In genomic region chr17:60435244-60436170, GRCh38 we compare ENCODE assay signal across 8 cellular contexts. TPM values are rescaled to one million over a fixed set of nuclear protein-coding genes. Genes with fewer than 3 reads are reported as not detected.
A peak's percentile ranks its signal among the peaks of the same experiment; 100 is the strongest.
DNase-seq lines count a peak whose midpoint lies in the region; ATAC-seq, FAIRE-seq and TF ChIP-seq lines count a peak whose summit lies in the region.

No MANE protein-coding gene starts in this region.

- TF ChIP-seq POLR2A in H54 (IDR thresholded peaks at IDR 0.05; ENCODE audit: low read depth, low read length), result no peak

- H3K79me2 ChIP-seq in keratinocyte (ENCODE audit: control insufficient read depth, insufficient read depth, low read length), result no peaks in the 10 kb centered on the region

- TF ChIP-seq CTCF in AG09309 (IDR thresholded peaks at IDR 0.05; ENCODE audit: control insufficient read depth, insufficient read depth, low read depth, low read length, missing control alignments), result peak; percentile 88
- peak; percentile 91 for TF ChIP-seq CTCF in WERI-Rb-1 (IDR thresholded peaks at IDR 0.05; ENCODE audit: low read depth, low read length)
- peak; percentile 85 to 93 (median 88) for TF ChIP-seq CTCF in keratinocyte (optimal IDR thresholded peaks at IDR 0.05 in 1 of 3, IDR thresholded peaks at IDR 0.05 in 1 of 3, conservative IDR thresholded peaks at IDR 0.05 in 1 of 3; ENCODE audit: extremely low read depth in 1 of 3, insufficient read depth in 2 of 3, low read length in 3 of 3)

- H3K9me3 ChIP-seq in WERI-Rb-1 (ENCODE audit: severe bottlenecking) (peaks cover 13% of the 10 kb centered on the region), keratinocyte (ENCODE audit: control insufficient read depth, low read depth, low read length) (peaks cover 3% of the 10 kb centered on the region)

- H3K4me2 ChIP-seq in keratinocyte (ENCODE audit: control insufficient read depth, extremely low read depth, insufficient read depth, low read depth, low read length), result peak overlapping the region; percentile 59

- dilution Hi-C loops in keratinocyte (cut with MboI; ENCODE audit: extremely low pct_ligation_motif_present, low sequenced_read_pairs), result no loop called here

- no peak overlapping the region for H3K4me3 Mint-ChIP-seq in central memory CD8-positive, alpha-beta T cell

- H3K4me1 Mint-ChIP-seq in central memory CD8-positive, alpha-beta T cell, result peaks cover 6% of the 10 kb centered on the region

- peak overlapping the region; percentile 52 for H2AFZ ChIP-seq in keratinocyte (ENCODE audit: control insufficient read depth, low read length)

- H3K27ac ChIP-seq in WERI-Rb-1 (no peak overlapping the region), keratinocyte (ENCODE audit: control insufficient read depth, insufficient read depth, low read length) (no peak overlapping the region)

- H3K9me1 ChIP-seq in keratinocyte (ENCODE audit: control insufficient read depth, extremely low read depth, insufficient read depth, low read length), result no peaks in the 10 kb centered on the region

- H3K4me3 ChIP-seq in AG09309 (ENCODE audit: control insufficient read depth, low read depth, low read length) (no peak overlapping the region; the same call in 1 of the 2 replicates), WERI-Rb-1 (ENCODE audit: low read depth, low read length) (no peak overlapping the region), keratinocyte (ENCODE audit: control insufficient read depth in 2 of 3, extremely low read depth in 1 of 3, insufficient read depth in 2 of 3, low read depth in 1 of 3, low read length in 3 of 3) (no peak overlapping the region)

- no peaks in the 10 kb centered on the region for H4K20me1 ChIP-seq in keratinocyte (ENCODE audit: control insufficient read depth, extremely low read depth, insufficient read depth, low read length)

- H3K9ac ChIP-seq in keratinocyte (ENCODE audit: control insufficient read depth, extremely low read depth, insufficient read depth, low read length), result no peak overlapping the region

- H3K36me3 ChIP-seq in WERI-Rb-1 (no peaks in the 10 kb centered on the region), keratinocyte (ENCODE audit: control insufficient read depth in 2 of 2, extremely low read depth in 1 of 2, insufficient read depth in 2 of 2, low read length in 2 of 2) (no peaks in the 10 kb centered on the region)

- H3K36me3 Mint-ChIP-seq in central memory CD8-positive, alpha-beta T cell (ENCODE audit: insufficient read depth), result peaks cover 2% of the 10 kb centered on the region

- FAIRE-seq in H54 (lab: Jason Lieb, UNC) (peak; percentile 85), keratinocyte (lab: Jason Lieb, UNC) (peak; percentile 87)

- peaks cover 8% of the 10 kb centered on the region for H3K4me1 ChIP-seq in keratinocyte (ENCODE audit: control insufficient read depth, extremely low read depth, insufficient read depth, low read length)

- no peak overlapping the region for H3K27ac Mint-ChIP-seq in central memory CD8-positive, alpha-beta T cell (ENCODE audit: low read depth)

- no peak for ATAC-seq in central memory CD8-positive, alpha-beta T cell (replicated peaks; ENCODE audit: extremely low read depth, poor library complexity, severe bottlenecking)
- no peak for ATAC-seq in GM19324 (IDR thresholded peaks at IDR 0.05; ENCODE audit: low FRiP score, unreplicated experiment)

- H3K27me3 Mint-ChIP-seq in central memory CD8-positive, alpha-beta T cell, result peaks cover 9% of the 10 kb centered on the region

- DNase-seq in AG09309 (ENCODE audit: low read depth), result peak; percentile 68
- DNase-seq in H54 (ENCODE audit: insufficient read length, low spot score), result peak; percentile 77
- DNase-seq in NCI-H226, result peak; percentile 59
- peak; percentile 55 for DNase-seq in WERI-Rb-1
- peak; percentile 30 to 45 for DNase-seq in central memory CD8-positive, alpha-beta T cell (ENCODE audit: low spot score in 2 of 2)
- DNase-seq in keratinocyte (ENCODE audit: low read depth, low spot score), result peak; percentile 33
- DNase-seq in stimulated activated CD4-positive, alpha-beta T cell treated with anti-CD3 and anti-CD28 coated beads, Interleukin-1b, Interleukin-23, amount 100 ng/mL, for 1 hour (ENCODE audit: low read depth in 2 of 2), result peak; percentile 24 to 29

- no peaks in the 10 kb centered on the region for H3K9me3 Mint-ChIP-seq in central memory CD8-positive, alpha-beta T cell

- H3K27me3 ChIP-seq in WERI-Rb-1 (ENCODE audit: insufficient read depth, low read depth, severe bottlenecking) (no peaks in the 10 kb centered on the region), keratinocyte (ENCODE audit: control insufficient read depth, extremely low read depth, insufficient read depth, low read length) (no peaks in the 10 kb centered on the region)

RNA-seq across cellular contexts. Expression of gene CHCT1, which starts 13.2 kb away (rescaled TPM):
- polyA plus RNA-seq in keratinocyte, result not detected in 3 replicates
- not detected for polyA plus RNA-seq in keratinocyte (2011; ENCODE audit: low read depth)
- polyA plus RNA-seq in keratinocyte (2011; cell fraction: cytosol; rRNA removed), result not detected in 2 replicates
- polyA plus RNA-seq in keratinocyte (2011; cell fraction: nucleus; rRNA removed), result not detected in 2 replicates
- polyA plus RNA-seq in keratinocyte (2012; ENCODE audit: low replicate concordance), result not detected in 2 replicates
- not detected in 3 replicates for polyA minus RNA-seq in keratinocyte
- polyA minus RNA-seq in keratinocyte (2011; cell fraction: cytosol; rRNA and poly(A)+ RNA removed), result not detected
- not detected in 2 replicates for polyA minus RNA-seq in keratinocyte (2011; cell fraction: nucleus; rRNA and poly(A)+ RNA removed)

RNA-seq across cellular contexts. Expression of gene USP32, which starts 43.6 kb away (rescaled TPM):
- polyA plus RNA-seq in keratinocyte, result 25.6 to 37.6 TPM (median 33.0 TPM) in 3 replicates
- polyA plus RNA-seq in keratinocyte (2011; ENCODE audit: low read depth), result 44.5 TPM
- 22.4 and 33.1 TPM in 2 replicates for polyA plus RNA-seq in keratinocyte (2011; cell fraction: cytosol; rRNA removed)
- 35.2 and 36.1 TPM in 2 replicates for polyA plus RNA-seq in keratinocyte (2011; cell fraction: nucleus; rRNA removed)
- polyA plus RNA-seq in keratinocyte (2012; ENCODE audit: low replicate concordance), result 28.8 and 36.6 TPM in 2 replicates
- 20.6 to 67.3 TPM (median 25.3 TPM) in 3 replicates for polyA minus RNA-seq in keratinocyte
- 27.0 TPM for polyA minus RNA-seq in keratinocyte (2011; cell fraction: cytosol; rRNA and poly(A)+ RNA removed)
- 35.3 and 86.5 TPM in 2 replicates for polyA minus RNA-seq in keratinocyte (2011; cell fraction: nucleus; rRNA and poly(A)+ RNA removed)

Comparison
In these comparisons a context has a peak if more than half of its experiments do, and no peak if none do; other contexts are left out.
1. DNase-seq: peak in every context shown above with its lines; median percentile 77 in H54; 68 in AG09309; 59 in NCI-H226; 55 in WERI-Rb-1; 38 in central memory CD8-positive, alpha-beta T cell; 33 in keratinocyte; 26 in stimulated activated CD4-positive, alpha-beta T cell treated with anti-CD3 and anti-CD28 coated beads, Interleukin-1b, Interleukin-23, amount 100 ng/mL, for 1 hour.